1 cellular context compared by ENCODE assay signal in genomic region chr11:36436589-36436988, GRCh38.
TF ChIP-seq lines count a peak whose summit lies in the region.

No MANE protein-coding gene starts in this region.

TF ChIP-seq in K562, 482 proteins besides CTCF, POLR2A, EP300 and RAD21 (continued from another document):
- no peak for TF ChIP-seq HMBOX1 (IDR thresholded peaks at IDR 0.05)
- TF ChIP-seq, protein P1, sequence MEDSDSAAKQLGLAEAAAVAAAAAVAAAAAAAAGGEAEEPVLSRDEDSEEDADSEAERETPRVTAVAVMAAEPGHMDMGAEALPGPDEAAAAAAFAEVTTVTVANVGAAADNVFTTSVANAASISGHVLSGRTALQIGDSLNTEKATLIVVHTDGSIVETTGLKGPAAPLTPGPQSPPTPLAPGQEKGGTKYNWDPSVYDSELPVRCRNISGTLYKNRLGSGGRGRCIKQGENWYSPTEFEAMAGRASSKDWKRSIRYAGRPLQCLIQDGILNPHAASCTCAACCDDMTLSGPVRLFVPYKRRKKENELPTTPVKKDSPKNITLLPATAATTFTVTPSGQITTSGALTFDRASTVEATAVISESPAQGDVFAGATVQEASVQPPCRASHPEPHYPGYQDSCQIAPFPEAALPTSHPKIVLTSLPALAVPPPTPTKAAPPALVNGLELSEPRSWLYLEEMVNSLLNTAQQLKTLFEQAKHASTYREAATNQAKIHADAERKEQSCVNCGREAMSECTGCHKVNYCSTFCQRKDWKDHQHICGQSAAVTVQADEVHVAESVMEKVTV (CRISPR knock-in tag; IDR thresholded peaks at IDR 0.05) = no peak
- TF ChIP-seq BCL6 (CRISPR knock-in tag; IDR thresholded peaks at IDR 0.05) = no peak
- TF ChIP-seq MTA3 (IDR thresholded peaks at IDR 0.05; ENCODE audit: borderline replicate concordance) = no peak
- TF ChIP-seq ZBTB8A (IDR thresholded peaks at IDR 0.05; ENCODE audit: partially characterized antibody) = no peak
- no peak for TF ChIP-seq RBM34 (IDR thresholded peaks at IDR 0.05; ENCODE audit: borderline replicate concordance, insufficient read depth, low read length)
- TF ChIP-seq, protein P2, sequence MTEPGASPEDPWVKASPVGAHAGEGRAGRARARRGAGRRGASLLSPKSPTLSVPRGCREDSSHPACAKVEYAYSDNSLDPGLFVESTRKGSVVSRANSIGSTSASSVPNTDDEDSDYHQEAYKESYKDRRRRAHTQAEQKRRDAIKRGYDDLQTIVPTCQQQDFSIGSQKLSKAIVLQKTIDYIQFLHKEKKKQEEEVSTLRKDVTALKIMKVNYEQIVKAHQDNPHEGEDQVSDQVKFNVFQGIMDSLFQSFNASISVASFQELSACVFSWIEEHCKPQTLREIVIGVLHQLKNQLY (CRISPR knock-in tag; conservative IDR thresholded peaks at IDR 0.05) = no peak
- no peak for TF ChIP-seq ETV5 (CRISPR knock-in tag; IDR thresholded peaks at IDR 0.05; ENCODE audit: low read depth)
- TF ChIP-seq RBM22 (IDR thresholded peaks at IDR 0.05; ENCODE audit: low read depth, low read length, poor library complexity, severe bottlenecking) = no peak
- TF ChIP-seq FOS (IDR thresholded peaks at IDR 0.05; ENCODE audit: extremely low read depth, insufficient read length) = no peak
- TF ChIP-seq, protein P3, sequence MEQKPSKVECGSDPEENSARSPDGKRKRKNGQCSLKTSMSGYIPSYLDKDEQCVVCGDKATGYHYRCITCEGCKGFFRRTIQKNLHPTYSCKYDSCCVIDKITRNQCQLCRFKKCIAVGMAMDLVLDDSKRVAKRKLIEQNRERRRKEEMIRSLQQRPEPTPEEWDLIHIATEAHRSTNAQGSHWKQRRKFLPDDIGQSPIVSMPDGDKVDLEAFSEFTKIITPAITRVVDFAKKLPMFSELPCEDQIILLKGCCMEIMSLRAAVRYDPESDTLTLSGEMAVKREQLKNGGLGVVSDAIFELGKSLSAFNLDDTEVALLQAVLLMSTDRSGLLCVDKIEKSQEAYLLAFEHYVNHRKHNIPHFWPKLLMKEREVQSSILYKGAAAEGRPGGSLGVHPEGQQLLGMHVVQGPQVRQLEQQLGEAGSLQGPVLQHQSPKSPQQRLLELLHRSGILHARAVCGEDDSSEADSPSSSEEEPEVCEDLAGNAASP (IDR thresholded peaks at IDR 0.05) = no peak
- TF ChIP-seq MXI1 (IDR thresholded peaks at IDR 0.05; ENCODE audit: low read depth, low read length) = no peak
- TF ChIP-seq SMAD4 (CRISPR knock-in tag; conservative IDR thresholded peaks at IDR 0.05) = no peak
- TF ChIP-seq RNF219 (CRISPR knock-in tag; IDR thresholded peaks at IDR 0.05) = no peak
- TF ChIP-seq RBM25 (IDR thresholded peaks at IDR 0.05; ENCODE audit: low read depth, low read length, severe bottlenecking) = peak; percentile 76
- peak; percentile 66 for TF ChIP-seq ZFP36 (IDR thresholded peaks at IDR 0.05; ENCODE audit: low read depth, low read length, partially characterized antibody)
- no peak for TF ChIP-seq SOX6 (IDR thresholded peaks at IDR 0.05)
- TF ChIP-seq, protein P4, sequence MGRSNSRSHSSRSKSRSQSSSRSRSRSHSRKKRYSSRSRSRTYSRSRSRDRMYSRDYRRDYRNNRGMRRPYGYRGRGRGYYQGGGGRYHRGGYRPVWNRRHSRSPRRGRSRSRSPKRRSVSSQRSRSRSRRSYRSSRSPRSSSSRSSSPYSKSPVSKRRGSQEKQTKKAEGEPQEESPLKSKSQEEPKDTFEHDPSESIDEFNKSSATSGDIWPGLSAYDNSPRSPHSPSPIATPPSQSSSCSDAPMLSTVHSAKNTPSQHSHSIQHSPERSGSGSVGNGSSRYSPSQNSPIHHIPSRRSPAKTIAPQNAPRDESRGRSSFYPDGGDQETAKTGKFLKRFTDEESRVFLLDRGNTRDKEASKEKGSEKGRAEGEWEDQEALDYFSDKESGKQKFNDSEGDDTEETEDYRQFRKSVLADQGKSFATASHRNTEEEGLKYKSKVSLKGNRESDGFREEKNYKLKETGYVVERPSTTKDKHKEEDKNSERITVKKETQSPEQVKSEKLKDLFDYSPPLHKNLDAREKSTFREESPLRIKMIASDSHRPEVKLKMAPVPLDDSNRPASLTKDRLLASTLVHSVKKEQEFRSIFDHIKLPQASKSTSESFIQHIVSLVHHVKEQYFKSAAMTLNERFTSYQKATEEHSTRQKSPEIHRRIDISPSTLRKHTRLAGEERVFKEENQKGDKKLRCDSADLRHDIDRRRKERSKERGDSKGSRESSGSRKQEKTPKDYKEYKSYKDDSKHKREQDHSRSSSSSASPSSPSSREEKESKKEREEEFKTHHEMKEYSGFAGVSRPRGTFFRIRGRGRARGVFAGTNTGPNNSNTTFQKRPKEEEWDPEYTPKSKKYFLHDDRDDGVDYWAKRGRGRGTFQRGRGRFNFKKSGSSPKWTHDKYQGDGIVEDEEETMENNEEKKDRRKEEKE (IDR thresholded peaks at IDR 0.05; ENCODE audit: borderline replicate concordance in 1 of 2, control insufficient read depth in 1 of 2, low read depth in 2 of 2, low read length in 1 of 2) = no peak
- TF ChIP-seq ELF4 (CRISPR knock-in tag; IDR thresholded peaks at IDR 0.05) = no peak
- no peak for TF ChIP-seq ZNF324 (CRISPR knock-in tag; IDR thresholded peaks at IDR 0.05)
